1 cellular context compared by ENCODE assay signal in the genomic region with DNA sequence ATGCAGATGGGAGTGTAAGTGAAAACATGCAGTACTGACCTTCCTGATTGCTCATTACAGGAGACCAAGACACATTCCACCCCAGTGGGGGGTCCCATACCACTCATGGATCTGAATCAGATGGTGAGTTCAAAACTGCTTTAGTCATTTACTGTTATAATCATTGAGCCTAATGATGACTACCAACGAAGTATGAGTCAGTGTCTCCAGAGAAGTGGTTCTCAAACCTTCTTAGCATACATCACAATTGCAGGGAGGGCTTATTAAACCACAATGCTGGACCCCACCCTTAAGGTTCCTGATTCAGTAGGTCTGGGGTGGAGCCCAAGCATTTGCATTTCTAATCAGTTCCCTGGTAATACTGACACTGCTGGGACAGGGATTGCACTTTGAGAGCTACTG.
TF ChIP-seq lines count a peak whose summit lies in the region.

No MANE protein-coding gene starts in this region.

TF ChIP-seq in HepG2, 621 proteins besides CTCF, POLR2A, EP300 and RAD21 (continued from another document):
- TF ChIP-seq ZNF598 (CRISPR knock-in tag; IDR thresholded peaks at IDR 0.05; ENCODE audit: borderline replicate concordance) (no peak), ZNF503 (CRISPR knock-in tag; IDR thresholded peaks at IDR 0.05) (no peak), PHF21A (CRISPR knock-in tag; IDR thresholded peaks at IDR 0.05) (no peak), ZFP62 (CRISPR knock-in tag; IDR thresholded peaks at IDR 0.05) (no peak), MEIS2 (CRISPR knock-in tag; IDR thresholded peaks at IDR 0.05) (no peak), SRSF1 (optimal IDR thresholded peaks at IDR 0.05; ENCODE audit: low read depth, low read length) (no peak), SRSF4 (IDR thresholded peaks at IDR 0.05; ENCODE audit: low read depth, low read length, poor library complexity, severe bottlenecking) (no peak), HDAC1 (CRISPR knock-in tag; IDR thresholded peaks at IDR 0.05) (no peak), TAF1 (CRISPR knock-in tag; IDR thresholded peaks at IDR 0.05) (no peak), ZNF24 (IDR thresholded peaks at IDR 0.05) (no peak), SALL2 (CRISPR knock-in tag; IDR thresholded peaks at IDR 0.05) (no peak), ZNF678 (CRISPR knock-in tag; IDR thresholded peaks at IDR 0.05) (no peak)
- TF ChIP-seq, protein P1, sequence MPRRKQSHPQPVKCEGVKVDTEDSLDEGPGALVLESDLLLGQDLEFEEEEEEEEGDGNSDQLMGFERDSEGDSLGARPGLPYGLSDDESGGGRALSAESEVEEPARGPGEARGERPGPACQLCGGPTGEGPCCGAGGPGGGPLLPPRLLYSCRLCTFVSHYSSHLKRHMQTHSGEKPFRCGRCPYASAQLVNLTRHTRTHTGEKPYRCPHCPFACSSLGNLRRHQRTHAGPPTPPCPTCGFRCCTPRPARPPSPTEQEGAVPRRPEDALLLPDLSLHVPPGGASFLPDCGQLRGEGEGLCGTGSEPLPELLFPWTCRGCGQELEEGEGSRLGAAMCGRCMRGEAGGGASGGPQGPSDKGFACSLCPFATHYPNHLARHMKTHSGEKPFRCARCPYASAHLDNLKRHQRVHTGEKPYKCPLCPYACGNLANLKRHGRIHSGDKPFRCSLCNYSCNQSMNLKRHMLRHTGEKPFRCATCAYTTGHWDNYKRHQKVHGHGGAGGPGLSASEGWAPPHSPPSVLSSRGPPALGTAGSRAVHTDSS (CRISPR knock-in tag; conservative IDR thresholded peaks at IDR 0.05) = no peak
- TF ChIP-seq, protein P2, sequence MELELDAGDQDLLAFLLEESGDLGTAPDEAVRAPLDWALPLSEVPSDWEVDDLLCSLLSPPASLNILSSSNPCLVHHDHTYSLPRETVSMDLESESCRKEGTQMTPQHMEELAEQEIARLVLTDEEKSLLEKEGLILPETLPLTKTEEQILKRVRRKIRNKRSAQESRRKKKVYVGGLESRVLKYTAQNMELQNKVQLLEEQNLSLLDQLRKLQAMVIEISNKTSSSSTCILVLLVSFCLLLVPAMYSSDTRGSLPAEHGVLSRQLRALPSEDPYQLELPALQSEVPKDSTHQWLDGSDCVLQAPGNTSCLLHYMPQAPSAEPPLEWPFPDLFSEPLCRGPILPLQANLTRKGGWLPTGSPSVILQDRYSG (CRISPR knock-in tag; IDR thresholded peaks at IDR 0.05) = no peak
- TF ChIP-seq, protein P3, sequence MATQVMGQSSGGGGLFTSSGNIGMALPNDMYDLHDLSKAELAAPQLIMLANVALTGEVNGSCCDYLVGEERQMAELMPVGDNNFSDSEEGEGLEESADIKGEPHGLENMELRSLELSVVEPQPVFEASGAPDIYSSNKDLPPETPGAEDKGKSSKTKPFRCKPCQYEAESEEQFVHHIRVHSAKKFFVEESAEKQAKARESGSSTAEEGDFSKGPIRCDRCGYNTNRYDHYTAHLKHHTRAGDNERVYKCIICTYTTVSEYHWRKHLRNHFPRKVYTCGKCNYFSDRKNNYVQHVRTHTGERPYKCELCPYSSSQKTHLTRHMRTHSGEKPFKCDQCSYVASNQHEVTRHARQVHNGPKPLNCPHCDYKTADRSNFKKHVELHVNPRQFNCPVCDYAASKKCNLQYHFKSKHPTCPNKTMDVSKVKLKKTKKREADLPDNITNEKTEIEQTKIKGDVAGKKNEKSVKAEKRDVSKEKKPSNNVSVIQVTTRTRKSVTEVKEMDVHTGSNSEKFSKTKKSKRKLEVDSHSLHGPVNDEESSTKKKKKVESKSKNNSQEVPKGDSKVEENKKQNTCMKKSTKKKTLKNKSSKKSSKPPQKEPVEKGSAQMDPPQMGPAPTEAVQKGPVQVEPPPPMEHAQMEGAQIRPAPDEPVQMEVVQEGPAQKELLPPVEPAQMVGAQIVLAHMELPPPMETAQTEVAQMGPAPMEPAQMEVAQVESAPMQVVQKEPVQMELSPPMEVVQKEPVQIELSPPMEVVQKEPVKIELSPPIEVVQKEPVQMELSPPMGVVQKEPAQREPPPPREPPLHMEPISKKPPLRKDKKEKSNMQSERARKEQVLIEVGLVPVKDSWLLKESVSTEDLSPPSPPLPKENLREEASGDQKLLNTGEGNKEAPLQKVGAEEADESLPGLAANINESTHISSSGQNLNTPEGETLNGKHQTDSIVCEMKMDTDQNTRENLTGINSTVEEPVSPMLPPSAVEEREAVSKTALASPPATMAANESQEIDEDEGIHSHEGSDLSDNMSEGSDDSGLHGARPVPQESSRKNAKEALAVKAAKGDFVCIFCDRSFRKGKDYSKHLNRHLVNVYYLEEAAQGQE (IDR thresholded peaks at IDR 0.05; ENCODE audit: borderline replicate concordance in 1 of 2, low read depth in 1 of 2, low read length in 2 of 2) = no peak
TF ChIP-seq in HepG2: peak in this region for 0.
